In the genomic region with DNA sequence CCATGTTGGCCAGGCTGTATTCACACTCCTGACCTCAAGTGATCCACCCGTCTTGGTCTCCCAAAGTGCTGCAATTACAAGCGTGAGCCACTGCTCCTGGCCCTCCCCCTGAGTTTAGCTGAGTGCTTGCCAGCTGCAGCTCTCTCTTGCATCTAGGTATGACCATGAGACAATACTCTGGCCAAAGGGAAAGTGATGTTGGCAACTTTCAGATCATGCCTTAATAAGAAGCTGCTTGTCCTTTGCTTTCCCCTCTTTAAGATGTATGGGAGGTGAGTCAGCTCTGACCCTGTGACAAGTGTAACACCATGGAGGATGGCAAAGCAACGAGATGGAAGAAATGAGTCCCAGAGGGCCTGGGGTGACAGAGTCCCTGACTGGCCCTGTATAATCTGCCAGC, we compare ENCODE assay signal across 18 cellular contexts. TPM values are rescaled to one million over a fixed set of nuclear protein-coding genes. Genes with fewer than 3 reads are reported as not detected.
A peak's percentile ranks its signal among the peaks of the same experiment; 100 is the strongest.
DNase-seq lines count a peak whose midpoint lies in the region; ATAC-seq, FAIRE-seq and TF ChIP-seq lines count a peak whose summit lies in the region.
"Had no signal": no experiment of that assay in that cellular context is flagged by ENCODE, and none has a peak within 500 bp of the region (broad histone marks: within the 10 kb centered on the region; RNA-seq: fewer than 3 reads in every experiment).

No MANE protein-coding gene starts in this region.

- ATAC-seq in IMR-90 (ENCODE audit: low read depth) (peak; percentile 17; the same call in 1 of the 2 replicates), GM12878 (peak; percentile 55), foreskin keratinocyte (no peak), Right ventricle myocardium superior (ENCODE audit: poor library complexity) (no peak)
- peak; percentile 73 to 75 for ATAC-seq in natural killer cell treated with Interleukin-12 subunit alpha and Interleukin-12 subunit beta and Interleukin-15 and Interleukin-18, amount 100 ng/mL, for 72 hours
- ATAC-seq: esophagus mucosa; naive thymus-derived CD4-positive, alpha-beta T cell; PC-3; T-cell had no signal

- peaks cover 5 to 6% of the 10 kb centered on the region in 2 donors for H3K4me1 Mint-ChIP-seq in natural killer cell treated with Interleukin-12 subunit alpha and Interleukin-12 subunit beta and Interleukin-15 and Interleukin-18, amount 100 ng/mL, for 72 hours (ENCODE audit: low read depth in 2 of 2)
- H3K4me1 Mint-ChIP-seq: activated naive CD8-positive, alpha-beta T cell treated with anti-CD3 and anti-CD28 coated beads, Interleukin-2, amount 10 ng/mL, durations not matched to agents 7 days and 5 days; CD4-positive, alpha-beta memory T cell; T-cell had no signal

- H3K4ac ChIP-seq in IMR-90 (ENCODE audit: low read depth, low read length) = no peak overlapping the region

- BruUV-seq in IMR-90 (replicated peaks; lab: Mats Ljungman, UMichigan) = no TSS peak
- no TSS peak for BruUV-seq in GM12878 (replicated peaks; lab: Mats Ljungman, UMichigan)

- H2AK5ac ChIP-seq in IMR-90 (ENCODE audit: low read depth, low read length) = no peak overlapping the region

- no peaks in the 10 kb centered on the region for H3K9me3 Mint-ChIP-seq in natural killer cell treated with Interleukin-12 subunit alpha and Interleukin-12 subunit beta and Interleukin-15 and Interleukin-18, amount 100 ng/mL, for 72 hours
- H3K9me3 Mint-ChIP-seq: activated naive CD8-positive, alpha-beta T cell treated with anti-CD3 and anti-CD28 coated beads, Interleukin-2, amount 10 ng/mL, durations not matched to agents 7 days and 5 days; T-cell had no signal

- H3K9me3 ChIP-seq in IMR-90 (ENCODE audit: control insufficient read depth, insufficient read depth, low read length) (no peaks in the 10 kb centered on the region), GM12878 (replicated peaks; ENCODE audit: control insufficient read depth, insufficient read depth, low read length) (no peaks in the 10 kb centered on the region)

- no peaks in the 10 kb centered on the region for H3K27me3 Mint-ChIP-seq in natural killer cell treated with Interleukin-12 subunit alpha and Interleukin-12 subunit beta and Interleukin-15 and Interleukin-18, amount 100 ng/mL, for 72 hours
- H3K27me3 Mint-ChIP-seq: CD4-positive, alpha-beta memory T cell had no signal

- no peaks in the 10 kb centered on the region for H3K79me2 ChIP-seq in GM12878 (ENCODE audit: control insufficient read depth, insufficient read depth, low read length)
- H3K79me2 ChIP-seq: hepatocyte had no signal

- H3K79me1 ChIP-seq in IMR-90 (ENCODE audit: low read depth in 1 of 2, low read length in 2 of 2) = no peaks in the 10 kb centered on the region

- no peak overlapping the region for H2AK9ac ChIP-seq in IMR-90 (replicated peaks; ENCODE audit: low read depth, low read length, poor library complexity)

- SMC1A ChIA-PET in GM12878 (lab: Charles Lee; ENCODE audit: uncharacterized antibody, unreplicated experiment) = interaction anchor here (1.3 kb wide), 1 partner anchor 33 kb away, joined by 3 read pairs; the partner anchor contains the start of gene UBAP1

- H3K27ac ChIP-seq in IMR-90 (ENCODE audit: insufficient read depth, low read length) (no peak overlapping the region), GM12878 (ENCODE audit: control insufficient read depth, insufficient read depth) (no peak overlapping the region), foreskin keratinocyte (no peak overlapping the region)
- H3K27ac ChIP-seq: hepatocyte had no signal

- RAD21 ChIA-PET in GM12878 (lab: Charles Lee; ENCODE audit: unreplicated experiment) = interaction anchor here (0.8 kb wide), 1 partner anchor 108 kb away, joined by 4 read pairs; no protein-coding TSS in a partner anchor

- no peaks in the 10 kb centered on the region for H3K36me3 ChIP-seq in IMR-90 (ENCODE audit: control insufficient read depth, insufficient read depth, low read length)
- no peaks in the 10 kb centered on the region for H3K36me3 ChIP-seq in GM12878 (ENCODE audit: control insufficient read depth in 2 of 2, insufficient read depth in 2 of 2, low read length in 1 of 2)

- 0 out of 2 replicates have a peak, but pooled peaks cover 2% of the 10 kb centered on the region for H3K27me3 ChIP-seq in IMR-90 (ENCODE audit: control insufficient read depth, insufficient read depth, low read length)
- H3K27me3 ChIP-seq in GM12878 (replicated peaks in 1 of 2; ENCODE audit: control insufficient read depth in 2 of 2, insufficient read depth in 2 of 2, low read length in 1 of 2) = no peaks in the 10 kb centered on the region
- no peaks in the 10 kb centered on the region for H3K27me3 ChIP-seq in foreskin keratinocyte
- H3K27me3 ChIP-seq: hepatocyte had no signal

- H3K18ac ChIP-seq in IMR-90 (ENCODE audit: low read depth, low read length) = no peak overlapping the region

- H3K9ac ChIP-seq in IMR-90 (ENCODE audit: low read depth, low read length) (no peak overlapping the region), GM12878 (ENCODE audit: control insufficient read depth, insufficient read depth, low read length) (no peak overlapping the region)

- WGBS in IMR-90 (ENCODE audit: extremely low coverage in 2 of 2, insufficient read length in 1 of 2), 2 experiments = 33% methylated on average over 1 of the region's 3 CpGs; no CpG with 5 or more reads in 1 of the 2 experiments
- 63% methylated on average over 3 of the region's 3 CpGs for WGBS in GM12878 (ENCODE audit: insufficient coverage, insufficient replicate concordance, low lambda C conversion rate, missing lambda C conversion rate)

- no peak overlapping the region for H3K4me3 Mint-ChIP-seq in natural killer cell treated with Interleukin-12 subunit alpha and Interleukin-12 subunit beta and Interleukin-15 and Interleukin-18, amount 100 ng/mL, for 72 hours
- H3K4me3 Mint-ChIP-seq: activated naive CD8-positive, alpha-beta T cell treated with anti-CD3 and anti-CD28 coated beads, Interleukin-2, amount 10 ng/mL, durations not matched to agents 7 days and 5 days; CD4-positive, alpha-beta memory T cell; naive thymus-derived CD4-positive, alpha-beta T cell; T-cell had no signal

- DNase-seq in EL (peak; percentile 46), IMR-90 (peak; percentile 24), GM12878 (ENCODE audit: low read depth, low spot score) (no peak), foreskin keratinocyte (no peak), AG20443 (ENCODE audit: low spot score) (no peak), Right ventricle myocardium superior (no peak)
- DNase-seq in natural killer cell treated with Interleukin-12 subunit alpha and Interleukin-12 subunit beta and Interleukin-15 and Interleukin-18, amount 100 ng/mL, for 72 hours (ENCODE audit: low spot score) = no peak
- DNase-seq: activated naive CD8-positive, alpha-beta T cell treated with anti-CD3 and anti-CD28 coated beads, Interleukin-2, amount 10 ng/mL, durations not matched to agents 7 days and 5 days; CD4-positive, alpha-beta memory T cell; GF-D8; MM.1S; naive thymus-derived CD4-positive, alpha-beta T cell; NCI-H226; PC-3; T-cell had no signal

- FAIRE-seq in GM12878 (lab: Jason Lieb, UNC) = no peak
- FAIRE-seq: colon had no signal

- no peak overlapping the region for H2BK15ac ChIP-seq in IMR-90 (ENCODE audit: low read depth, low read length)

- intact Hi-C loops in IMR-90 (cut with micrococcal nuclease) = no loop called here
- intact Hi-C loops in GM12878 (cut with micrococcal nuclease; ENCODE audit: unreplicated experiment) = no loop called here
- intact Hi-C loops in Right ventricle myocardium superior (cut with DNase I) = no loop called here

- no peak overlapping the region for H3K14ac ChIP-seq in IMR-90 (replicated peaks; ENCODE audit: low read depth, low read length)

- no peak overlapping the region for H3K56ac ChIP-seq in IMR-90 (ENCODE audit: extremely low read depth, insufficient read depth, low read length)

- H4K5ac ChIP-seq in IMR-90 (ENCODE audit: low read depth, low read length) = no peak overlapping the region

- no peaks in the 10 kb centered on the region for H3K9me1 ChIP-seq in IMR-90 (ENCODE audit: insufficient read depth, low read length)

- no peak overlapping the region for H3K4me2 ChIP-seq in IMR-90 (ENCODE audit: low read depth, low read length)
- no peak overlapping the region for H3K4me2 ChIP-seq in GM12878 (ENCODE audit: control insufficient read depth, insufficient read depth)
- H3K4me2 ChIP-seq: hepatocyte had no signal

- H3K23ac ChIP-seq in IMR-90 (ENCODE audit: low read depth, low read length) = no peak overlapping the region

- no peak for TF ChIP-seq EP300 in GM12878 (IDR thresholded peaks at IDR 0.05; ENCODE audit: borderline replicate concordance in 1 of 2, control insufficient read depth in 1 of 2, low read depth in 2 of 2, low read length in 2 of 2)

- CTCF ChIA-PET in IMR-90 (lab: Yijun Ruan, JAX) = interaction anchor here (0.6 to 1.1 kb wide), 4 partner anchors 18 to 854 kb away, joined by 3 to 5 read pairs (median 3); no protein-coding TSS in a partner anchor
- CTCF ChIA-PET in GM12878 (lab: Yijun Ruan, JAX) = no interaction called here

- TF ChIP-seq POLR2A in IMR-90 (IDR thresholded peaks at IDR 0.05; ENCODE audit: low read depth, low read length) = no peak
- no peak for TF ChIP-seq POLR2A in GM12878 (IDR thresholded peaks at IDR 0.05; ENCODE audit: low read depth, low read length)

- H3K4me1 ChIP-seq in IMR-90 (ENCODE audit: control insufficient read depth, insufficient read depth, low read length) (0 out of 2 replicates have a peak, but pooled peaks cover 1% of the 10 kb centered on the region), GM12878 (ENCODE audit: control insufficient read depth, insufficient read depth, low read length) (no peaks in the 10 kb centered on the region), foreskin keratinocyte (no peaks in the 10 kb centered on the region)

- H4K20me1 ChIP-seq in IMR-90 (ENCODE audit: insufficient read depth, low read length) = no peaks in the 10 kb centered on the region
- H4K20me1 ChIP-seq in GM12878 (ENCODE audit: control insufficient read depth, insufficient read depth) = no peaks in the 10 kb centered on the region

- POLR2A ChIA-PET in IMR-90 (lab: Charles Lee; ENCODE audit: unreplicated experiment) (no interaction called here), GM12878 (lab: Charles Lee) (no interaction called here)

- H4K8ac ChIP-seq in IMR-90 (ENCODE audit: low read depth in 2 of 2, low read length in 2 of 2) = no peak overlapping the region

- TF ChIP-seq CTCF in IMR-90 (conservative IDR thresholded peaks at IDR 0.05; ENCODE audit: low read depth, low read length) (no peak), GM12878 (IDR thresholded peaks at IDR 0.05 in 2 of 3, conservative IDR thresholded peaks at IDR 0.05 in 1 of 3; ENCODE audit: control insufficient read depth in 2 of 3, extremely low read depth in 1 of 3, insufficient read depth in 1 of 3, low read depth in 3 of 3, low read length in 3 of 3) (no peak), foreskin keratinocyte (conservative IDR thresholded peaks at IDR 0.05) (no peak)

- H2AFZ ChIP-seq in IMR-90 (replicated peaks; ENCODE audit: low read length, poor library complexity) (no peak overlapping the region), GM12878 (ENCODE audit: control insufficient read depth, low read depth, low read length) (no peak overlapping the region)
- H2AFZ ChIP-seq: hepatocyte had no signal

- no peaks in the 10 kb centered on the region for H3K36me3 Mint-ChIP-seq in natural killer cell treated with Interleukin-12 subunit alpha and Interleukin-12 subunit beta and Interleukin-15 and Interleukin-18, amount 100 ng/mL, for 72 hours
- H3K36me3 Mint-ChIP-seq: activated naive CD8-positive, alpha-beta T cell treated with anti-CD3 and anti-CD28 coated beads, Interleukin-2, amount 10 ng/mL, durations not matched to agents 7 days and 5 days; CD4-positive, alpha-beta memory T cell; naive thymus-derived CD4-positive, alpha-beta T cell; T-cell had no signal

- H2BK5ac ChIP-seq in IMR-90 (ENCODE audit: low read depth, low read length, poor library complexity, severe bottlenecking) = no peak overlapping the region

- TF ChIP-seq RAD21 in IMR-90 (IDR thresholded peaks at IDR 0.05; ENCODE audit: low read length) = no peak
- TF ChIP-seq RAD21 in GM12878 (IDR thresholded peaks at IDR 0.05; ENCODE audit: insufficient read depth, low read depth, low read length) = no peak

- in situ Hi-C loops in IMR-90 (cut with MboI; ENCODE audit: low sequenced_read_pairs) = no loop called here
- in situ Hi-C loops in GM12878 (cut with MboI) = no loop called here

- H2BK20ac ChIP-seq in IMR-90 (ENCODE audit: low read depth, low read length) = no peak overlapping the region

- no peak overlapping the region for H3K4me3 ChIP-seq in IMR-90 (ENCODE audit: insufficient read depth, low read depth, low read length)
- H3K4me3 ChIP-seq in GM12878 = no peak overlapping the region
- H3K4me3 ChIP-seq: hepatocyte had no signal

- H2BK120ac ChIP-seq in IMR-90 (ENCODE audit: low read depth, low read length) = no peak overlapping the region

- dilution Hi-C loops in IMR-90 (cut with HindIII; ENCODE audit: low sequenced_read_pairs, unreplicated experiment) = no loop called here

- no peak overlapping the region for H3K27ac Mint-ChIP-seq in natural killer cell treated with Interleukin-12 subunit alpha and Interleukin-12 subunit beta and Interleukin-15 and Interleukin-18, amount 100 ng/mL, for 72 hours
- H3K27ac Mint-ChIP-seq: activated naive CD8-positive, alpha-beta T cell treated with anti-CD3 and anti-CD28 coated beads, Interleukin-2, amount 10 ng/mL, durations not matched to agents 7 days and 5 days; CD4-positive, alpha-beta memory T cell; naive thymus-derived CD4-positive, alpha-beta T cell; T-cell had no signal

- H4K91ac ChIP-seq in IMR-90 (ENCODE audit: insufficient read depth, low read depth, low read length) = no peak overlapping the region

RNA-seq across cellular contexts. Expression of gene DCAF12, which starts 18.7 kb away (rescaled TPM):
- total RNA-seq in IMR-90 (2012; rRNA removed) (6.9 and 7.2 TPM in 2 replicates), GM12878 (2014; rRNA removed) (20.8 and 21.4 TPM in 2 replicates), GM12878 (2014; rRNA removed; fragmentation: Illumina TruSeq; extraction: Trizol) (28.7 and 30.5 TPM in 2 replicates), GM12878 (2021) (35.5 and 37.5 TPM in 2 replicates), foreskin keratinocyte (29.6 and 31.0 TPM in 2 replicates), Right ventricle myocardium superior (14.8 TPM)
- polyA plus RNA-seq in IMR-90 (2012; rRNA removed) (12.6 and 17.1 TPM in 2 replicates), GM12878 (2011; rRNA removed) (48.2 and 57.6 TPM in 2 replicates), GM12878 (2014; fragmentation: Illumina TruSeq; extraction: Trizol) (45.1 and 51.5 TPM in 2 replicates), GM12878 (2014; fragmentation: Nextera tagmentation; extraction: Ambion mirVana) (10 to 100 TPM; 11.7 TPM), GM12878 (2014; rRNA removed) (32.6 and 33.7 TPM in 2 replicates), GM12878 (2016; fragmentation: Nextera tagmentation; extraction: Ambion mirVana) (10 to 100 TPM; 48.6 to 48.7 TPM), foreskin keratinocyte (12.8 and 15.7 TPM in 2 replicates)
- 6.1 and 6.5 TPM in 2 replicates for polyA plus RNA-seq in IMR-90 (2012; cell fraction: cytosol; rRNA removed)
- polyA plus RNA-seq in IMR-90 (2012; cell fraction: nucleus; rRNA removed; ENCODE audit: low replicate concordance) = 5.0 and 11.8 TPM in 2 replicates
- 14.6 and 19.9 TPM in 2 replicates for total RNA-seq in GM12878 (2013; cell fraction: nucleolus; rRNA removed)
- polyA plus RNA-seq in GM12878 (2011; ENCODE audit: low read depth) = 12.5 TPM
- 46.6 and 52.6 TPM in 2 replicates for polyA plus RNA-seq in GM12878 (2011; cell fraction: cytosol; rRNA removed)
- polyA plus RNA-seq in GM12878 (2011; cell fraction: nucleus; rRNA removed) = 26.7 TPM in 2 replicates
- 14.3 and 21.3 TPM in 2 replicates for polyA plus RNA-seq in GM12878 (2012)
- polyA minus RNA-seq in GM12878 (2011; rRNA and poly(A)+ RNA removed) = 94.1 and 111 TPM in 2 replicates
- 20.1 and 22.1 TPM in 2 replicates for polyA minus RNA-seq in GM12878 (2011; cell fraction: cytosol; rRNA and poly(A)+ RNA removed)
- 17.4 and 26.0 TPM in 2 replicates for polyA minus RNA-seq in GM12878 (2011; cell fraction: nucleus; rRNA and poly(A)+ RNA removed)
- 10 to 100 TPM; 36.5 to 54.8 TPM for total RNA-seq in natural killer cell treated with Interleukin-12 subunit alpha and Interleukin-12 subunit beta and Interleukin-15 and Interleukin-18, amount 100 ng/mL, for 72 hours

RNA-seq across cellular contexts. Expression of gene UBAP1, which starts 33.7 kb away (rescaled TPM):
- 28.3 and 30.6 TPM in 2 replicates for total RNA-seq in IMR-90 (2012; rRNA removed)
- 35.4 and 37.0 TPM in 2 replicates for polyA plus RNA-seq in IMR-90 (2012; rRNA removed)
- polyA plus RNA-seq in IMR-90 (2012; cell fraction: cytosol; rRNA removed) = 16.1 and 17.7 TPM in 2 replicates
- polyA plus RNA-seq in IMR-90 (2012; cell fraction: nucleus; rRNA removed; ENCODE audit: low replicate concordance) = 12.0 and 26.9 TPM in 2 replicates
- total RNA-seq in GM12878 (2013; cell fraction: nucleolus; rRNA removed) = 15.8 and 18.4 TPM in 2 replicates
- 19.2 and 21.9 TPM in 2 replicates for total RNA-seq in GM12878 (2014; rRNA removed)
- 22.7 and 23.7 TPM in 2 replicates for total RNA-seq in GM12878 (2014; rRNA removed; fragmentation: Illumina TruSeq; extraction: Trizol)
- total RNA-seq in GM12878 (2021) = 24.0 and 26.8 TPM in 2 replicates
- 27.3 TPM for polyA plus RNA-seq in GM12878 (2011; ENCODE audit: low read depth)
- 41.8 and 47.9 TPM in 2 replicates for polyA plus RNA-seq in GM12878 (2011; rRNA removed)
- polyA plus RNA-seq in GM12878 (2011; cell fraction: cytosol; rRNA removed) = 41.0 and 45.1 TPM in 2 replicates
- 16.8 and 18.6 TPM in 2 replicates for polyA plus RNA-seq in GM12878 (2011; cell fraction: nucleus; rRNA removed)
- polyA plus RNA-seq in GM12878 (2012) = 25.0 and 25.8 TPM in 2 replicates
- 38.0 and 40.1 TPM in 2 replicates for polyA plus RNA-seq in GM12878 (2014; fragmentation: Illumina TruSeq; extraction: Trizol)
- 1 to 10 TPM; 2.1 to 2.9 TPM for polyA plus RNA-seq in GM12878 (2014; fragmentation: Nextera tagmentation; extraction: Ambion mirVana)
- polyA plus RNA-seq in GM12878 (2014; rRNA removed) = 27.6 and 27.7 TPM in 2 replicates
- polyA plus RNA-seq in GM12878 (2016; fragmentation: Nextera tagmentation; extraction: Ambion mirVana) = 10 to 100 TPM; 30.5 to 33.4 TPM
- polyA minus RNA-seq in GM12878 (2011; rRNA and poly(A)+ RNA removed) = 41.7 and 44.5 TPM in 2 replicates
- 15.6 and 18.8 TPM in 2 replicates for polyA minus RNA-seq in GM12878 (2011; cell fraction: cytosol; rRNA and poly(A)+ RNA removed)
- polyA minus RNA-seq in GM12878 (2011; cell fraction: nucleus; rRNA and poly(A)+ RNA removed) = 6.0 and 8.5 TPM in 2 replicates
- total RNA-seq in natural killer cell treated with Interleukin-12 subunit alpha and Interleukin-12 subunit beta and Interleukin-15 and Interleukin-18, amount 100 ng/mL, for 72 hours = 10 to 100 TPM; 41.2 to 44.8 TPM
- 40.5 and 46.9 TPM in 2 replicates for total RNA-seq in foreskin keratinocyte
- polyA plus RNA-seq in foreskin keratinocyte = 33.9 and 36.6 TPM in 2 replicates
- total RNA-seq in Right ventricle myocardium superior = 44.0 TPM

Comparison
In these comparisons a context has a peak if more than half of its experiments do, and no peak if none do; other contexts are left out.
1. DNase-seq: peak in EL (single experiment) and IMR-90 (single experiment); none in GM12878 (single experiment), natural killer cell treated with Interleukin-12 subunit alpha and Interleukin-12 subunit beta and Interleukin-15 and Interleukin-18, amount 100 ng/mL, for 72 hours (single experiment), foreskin keratinocyte (0 of 2), AG20443 (single experiment) and Right ventricle myocardium superior (single experiment).
2. ATAC-seq: peak in IMR-90 (single experiment), GM12878 (single experiment) and natural killer cell treated with Interleukin-12 subunit alpha and Interleukin-12 subunit beta and Interleukin-15 and Interleukin-18, amount 100 ng/mL, for 72 hours (2 of 2); none in foreskin keratinocyte (single experiment) and Right ventricle myocardium superior (single experiment).